In the genomic region with DNA sequence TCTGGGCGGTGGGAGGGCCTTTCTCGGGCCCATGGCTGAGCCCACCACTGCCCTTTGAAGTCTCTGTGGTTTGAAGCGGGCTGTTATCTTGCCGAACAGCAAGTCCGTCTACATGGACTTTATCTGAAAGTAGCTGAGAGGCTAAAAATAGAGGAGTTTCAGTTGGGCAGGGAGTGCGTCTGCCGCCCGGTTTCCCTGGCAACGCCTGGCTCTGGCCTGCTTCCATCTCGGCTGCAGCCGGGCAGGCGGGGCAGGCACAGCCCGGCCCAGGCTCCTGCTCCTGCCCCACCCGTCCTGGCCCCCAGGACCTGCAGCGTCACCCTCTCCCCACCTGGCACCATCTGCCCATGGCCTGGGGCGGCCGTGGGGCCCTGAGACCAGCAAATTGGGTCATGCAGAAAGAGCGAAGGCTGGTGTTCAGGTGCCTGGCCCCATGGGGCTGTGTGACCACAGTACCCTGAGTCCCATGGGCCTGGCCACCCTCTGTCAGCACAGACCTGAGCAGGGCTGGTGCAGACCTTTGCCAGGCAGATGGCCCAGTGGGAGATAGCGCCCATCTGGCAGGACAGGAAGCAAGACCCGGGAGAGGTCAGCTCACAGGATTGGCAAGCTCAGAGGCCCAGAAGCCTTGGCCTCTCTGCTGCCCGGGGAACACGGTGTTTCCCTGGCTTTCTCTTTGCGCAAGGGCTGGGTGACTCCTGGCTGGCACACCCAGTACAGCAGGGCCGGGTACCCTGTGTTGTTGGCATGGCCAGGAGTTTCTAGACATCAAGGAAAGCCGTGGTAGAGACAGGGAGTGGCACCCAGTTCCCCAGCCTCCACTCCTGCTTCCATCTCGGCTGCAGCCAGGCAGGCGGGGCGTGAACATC, we compare ENCODE assay signal across 8 cellular contexts.
DNase-seq lines count a peak whose midpoint lies in the region; ATAC-seq and TF ChIP-seq lines count a peak whose summit lies in the region.

No MANE protein-coding gene starts in this region.

- TF ChIP-seq POLR2A in Peyer's patch (IDR thresholded peaks at IDR 0.05) = no peak

- intact Hi-C loops in lower lobe of right lung (cut with DNase I) (no loop called here), OCI-LY7 (cut with micrococcal nuclease; ENCODE audit: unreplicated experiment) (no loop called here)

- no peaks in the 10 kb centered on the region for H3K9me2 ChIP-seq in OCI-LY7 (ENCODE audit: insufficient read depth, low read length)

- H3K4me1 ChIP-seq in Peyer's patch (peaks cover 0 to 40% (median 4%) of the 10 kb centered on the region in 4 donors), lower lobe of right lung (peaks cover 36% of the 10 kb centered on the region), OCI-LY7 (ENCODE audit: insufficient read depth, low read length, poor library complexity, severe bottlenecking) (no peaks in the 10 kb centered on the region)

- no peak overlapping the region for H3K4me3 ChIP-seq in Peyer's patch
- H3K4me3 ChIP-seq in lower lobe of right lung = peak overlapping the region; percentile 14
- no peak overlapping the region for H3K4me3 ChIP-seq in OCI-LY7 (ENCODE audit: low read depth, low read length, poor library complexity, severe bottlenecking)

- DNase-seq in DMS153 (lab: John Stamatoyannopoulos, UW) (peak; percentile 75), Peyer's patch (peak; percentile 15 to 88 (median 88)), lower lobe of right lung (peak; percentile 84), type B pancreatic cell (ENCODE audit: extremely low spot score, unreplicated experiment) (peak; percentile 70), NCI-H2029 treated with DMSO at 0.1 percent for 48 hours (lab: John Stamatoyannopoulos, UW) (no peak), OCI-LY7 (ENCODE audit: low spot score) (no peak)
- DNase-seq in effector CD4-positive, alpha-beta T cell = peak; percentile 1

- H3K27ac ChIP-seq in Peyer's patch (peak overlapping the region; percentile 25 to 93 (median 81)), lower lobe of right lung (peak overlapping the region; percentile 88), OCI-LY7 (ENCODE audit: low read depth, low read length, poor library complexity, severe bottlenecking) (no peak overlapping the region)

- BruUV-seq in OCI-LY7 (replicated peaks; lab: Mats Ljungman, UMichigan) = no TSS peak

- no peak overlapping the region for H3K27ac Mint-ChIP-seq in type B pancreatic cell

- H3K36me3 Mint-ChIP-seq in type B pancreatic cell = no peaks in the 10 kb centered on the region

- no peaks in the 10 kb centered on the region for H3K27me3 ChIP-seq in Peyer's patch
- no peaks in the 10 kb centered on the region for H3K27me3 ChIP-seq in lower lobe of right lung (ENCODE audit: low read depth)

- H3K27me3 Mint-ChIP-seq in type B pancreatic cell = no peaks in the 10 kb centered on the region

- POLR2A ChIA-PET in OCI-LY7 (lab: Charles Lee) = no interaction called here

- no peak overlapping the region for H3K4me2 ChIP-seq in OCI-LY7 (ENCODE audit: low read length)

- no peak overlapping the region for H2AFZ ChIP-seq in OCI-LY7 (ENCODE audit: low read length)

- H3K36me3 ChIP-seq in Peyer's patch (no peaks in the 10 kb centered on the region), lower lobe of right lung (no peaks in the 10 kb centered on the region), OCI-LY7 (ENCODE audit: insufficient read depth, low read length) (no peaks in the 10 kb centered on the region)

- TF ChIP-seq CTCF in Peyer's patch (IDR thresholded peaks at IDR 0.05) (peak in 4 of 6 experiments; percentile 16 to 70 (median 68)), lower lobe of right lung (IDR thresholded peaks at IDR 0.05) (peak; percentile 39), type B pancreatic cell (conservative IDR thresholded peaks at IDR 0.05) (no peak), OCI-LY7 (conservative IDR thresholded peaks at IDR 0.05; ENCODE audit: low read length) (no peak)

- CTCF ChIA-PET in OCI-LY7 (lab: Charles Lee; ENCODE audit: unreplicated experiment) = no interaction called here

- peaks cover 9% of the 10 kb centered on the region for H3K4me1 Mint-ChIP-seq in type B pancreatic cell (ENCODE audit: unreplicated experiment)

- peak; percentile 46 for ATAC-seq in HG03064 (IDR thresholded peaks at IDR 0.05; ENCODE audit: low read depth, unreplicated experiment)
- ATAC-seq in lower lobe of right lung = peak; percentile 89 to 92

- no peaks in the 10 kb centered on the region for H3K79me2 ChIP-seq in OCI-LY7 (ENCODE audit: insufficient read depth, low read depth, low read length)

- H3K9me3 Mint-ChIP-seq in type B pancreatic cell = peaks cover 5% of the 10 kb centered on the region

- H3K9me3 ChIP-seq in Peyer's patch (no peaks in the 10 kb centered on the region), lower lobe of right lung (no peaks in the 10 kb centered on the region), OCI-LY7 (ENCODE audit: low read length) (no peaks in the 10 kb centered on the region)

- H3K4me3 Mint-ChIP-seq in type B pancreatic cell = no peak overlapping the region

- H4K20me1 ChIP-seq in OCI-LY7 (ENCODE audit: insufficient read depth, low read length) = no peaks in the 10 kb centered on the region

Comparison
In these comparisons a context has a peak if more than half of its experiments do, and no peak if none do; other contexts are left out.
1. DNase-seq: peak in DMS153 (single experiment), Peyer's patch (3 of 3), effector CD4-positive, alpha-beta T cell (single experiment), lower lobe of right lung (single experiment) and type B pancreatic cell (single experiment); none in NCI-H2029 treated with DMSO at 0.1 percent for 48 hours (single experiment) and OCI-LY7 (single experiment).
2. CTCF ChIP-seq: peak in Peyer's patch (4 of 6) and lower lobe of right lung (single experiment); none in type B pancreatic cell (single experiment) and OCI-LY7 (single experiment).